ENCODE assay signal across 9 cellular contexts in genomic region chr2:119365436-119365835, GRCh38. TPM values are rescaled to one million over a fixed set of nuclear protein-coding genes. Genes with fewer than 3 reads are reported as not detected.
A peak's percentile ranks its signal among the peaks of the same experiment; 100 is the strongest.
DNase-seq lines count a peak whose midpoint lies in the region; ATAC-seq and TF ChIP-seq lines count a peak whose summit lies in the region.
"Had no signal": no experiment of that assay in that cellular context is flagged by ENCODE, and none has a peak within 500 bp of the region (broad histone marks: within the 10 kb centered on the region; RNA-seq: fewer than 3 reads in every experiment).

No MANE protein-coding gene starts in this region.

- peaks cover 18% of the 10 kb centered on the region for H3K36me3 Mint-ChIP-seq in T-helper 2 cell treated with Interferon-gamma antibody and Interleukin-4, amounts not matched to agents 5 μg/mL and 100 μg/mL, for 36 hours (ENCODE audit: low read depth)
- peaks cover 28% of the 10 kb centered on the region for H3K36me3 Mint-ChIP-seq in activated CD8-positive, alpha-beta T cell treated with anti-CD3 and anti-CD28 coated beads for 36 hours (ENCODE audit: low read depth)
- H3K36me3 Mint-ChIP-seq in stimulated activated naive B cell treated with anti-CD40 and anti-IgM and Interleukin-4, amounts not matched to agents 10 μg/mL and 1 μg/mL and 100 μg/mL, for 72 hours: peaks cover 36 to 57% of the 10 kb centered on the region in 2 donors

- peak overlapping the region; percentile 100 for H3K4me3 Mint-ChIP-seq in T-helper 2 cell treated with Interferon-gamma antibody and Interleukin-4, amounts not matched to agents 5 μg/mL and 100 μg/mL, for 36 hours
- H3K4me3 Mint-ChIP-seq in activated CD8-positive, alpha-beta T cell treated with anti-CD3 and anti-CD28 coated beads for 36 hours: peak overlapping the region; percentile 100
- peak overlapping the region; percentile 98 to 99 for H3K4me3 Mint-ChIP-seq in stimulated activated naive B cell treated with anti-CD40 and anti-IgM and Interleukin-4, amounts not matched to agents 10 μg/mL and 1 μg/mL and 100 μg/mL, for 72 hours

- no peak overlapping the region for H3K9ac ChIP-seq in iPS-15b (ENCODE audit: low read depth, low read length)

- no peaks in the 10 kb centered on the region for H3K27me3 ChIP-seq in iPS-15b (ENCODE audit: control insufficient read depth, insufficient read depth, low read length)

- no peaks in the 10 kb centered on the region for H3K9me3 Mint-ChIP-seq in T-helper 2 cell treated with Interferon-gamma antibody and Interleukin-4, amounts not matched to agents 5 μg/mL and 100 μg/mL, for 36 hours
- no peaks in the 10 kb centered on the region for H3K9me3 Mint-ChIP-seq in activated CD8-positive, alpha-beta T cell treated with anti-CD3 and anti-CD28 coated beads for 36 hours
- H3K9me3 Mint-ChIP-seq in stimulated activated naive B cell treated with anti-CD40 and anti-IgM and Interleukin-4, amounts not matched to agents 10 μg/mL and 1 μg/mL and 100 μg/mL, for 72 hours: no peaks in the 10 kb centered on the region

- no peaks in the 10 kb centered on the region for H3K9me3 ChIP-seq in iPS-15b (ENCODE audit: control insufficient read depth, insufficient read depth, low read length)

- no peak for TF ChIP-seq CTCF in activated CD8-positive, alpha-beta T cell treated with anti-CD3 and anti-CD28 coated beads for 36 hours (IDR thresholded peaks at IDR 0.05)

- H3K27me3 Mint-ChIP-seq in T-helper 2 cell treated with Interferon-gamma antibody and Interleukin-4, amounts not matched to agents 5 μg/mL and 100 μg/mL, for 36 hours (ENCODE audit: low read depth): no peaks in the 10 kb centered on the region
- H3K27me3 Mint-ChIP-seq in activated CD8-positive, alpha-beta T cell treated with anti-CD3 and anti-CD28 coated beads for 36 hours: no peaks in the 10 kb centered on the region
- H3K27me3 Mint-ChIP-seq in stimulated activated naive B cell treated with anti-CD40 and anti-IgM and Interleukin-4, amounts not matched to agents 10 μg/mL and 1 μg/mL and 100 μg/mL, for 72 hours: no peaks in the 10 kb centered on the region

- CTCF ChIA-PET in activated CD8-positive, alpha-beta T cell treated with anti-CD3 and anti-CD28 coated beads for 36 hours (lab: Charles Lee): no interaction called here

- peaks cover 36% of the 10 kb centered on the region for H3K4me1 Mint-ChIP-seq in T-helper 2 cell treated with Interferon-gamma antibody and Interleukin-4, amounts not matched to agents 5 μg/mL and 100 μg/mL, for 36 hours (ENCODE audit: low read depth)
- peaks cover 50% of the 10 kb centered on the region for H3K4me1 Mint-ChIP-seq in activated CD8-positive, alpha-beta T cell treated with anti-CD3 and anti-CD28 coated beads for 36 hours (ENCODE audit: low read depth)
- peaks cover 42 to 57% of the 10 kb centered on the region in 2 donors for H3K4me1 Mint-ChIP-seq in stimulated activated naive B cell treated with anti-CD40 and anti-IgM and Interleukin-4, amounts not matched to agents 10 μg/mL and 1 μg/mL and 100 μg/mL, for 72 hours

- POLR2A ChIA-PET in activated CD8-positive, alpha-beta T cell treated with anti-CD3 and anti-CD28 coated beads for 36 hours (lab: Charles Lee): interaction anchor here (1.0 kb wide), 1 partner anchor 313 kb away, joined by 3 read pairs; the partner anchor contains the start of gene TMEM177

- H3K27ac Mint-ChIP-seq in T-helper 2 cell treated with Interferon-gamma antibody and Interleukin-4, amounts not matched to agents 5 μg/mL and 100 μg/mL, for 36 hours: peak overlapping the region; percentile 97
- H3K27ac Mint-ChIP-seq in activated CD8-positive, alpha-beta T cell treated with anti-CD3 and anti-CD28 coated beads for 36 hours: peak overlapping the region; percentile 100
- H3K27ac Mint-ChIP-seq in stimulated activated naive B cell treated with anti-CD40 and anti-IgM and Interleukin-4, amounts not matched to agents 10 μg/mL and 1 μg/mL and 100 μg/mL, for 72 hours: peak overlapping the region; percentile 98

- no peak for DNase-seq in T-helper 2 cell treated with Interferon-gamma antibody and Interleukin-4, amounts not matched to agents 5 μg/mL and 100 μg/mL, for 36 hours (ENCODE audit: low spot score)
- DNase-seq in T-helper 2 cell (no peak), NCI-H187 treated with DMSO at 0.1 percent for 48 hours (lab: John Stamatoyannopoulos, UW) (no peak), NCI-H2029 (lab: John Stamatoyannopoulos, UW) (no peak)
- no peak for DNase-seq in activated CD8-positive, alpha-beta T cell treated with anti-CD3 and anti-CD28 coated beads for 36 hours
- no peak for DNase-seq in stimulated activated naive B cell treated with anti-CD40 and anti-IgM and Interleukin-4, amounts not matched to agents 10 μg/mL and 1 μg/mL and 100 μg/mL, for 72 hours
- DNase-seq: C1 segment of cervical spinal cord had no signal

- intact Hi-C loops in activated CD8-positive, alpha-beta T cell treated with anti-CD3 and anti-CD28 coated beads for 36 hours (cut with micrococcal nuclease): no loop called here

- peaks cover 13% of the 10 kb centered on the region for H3K36me3 ChIP-seq in iPS-15b (ENCODE audit: control insufficient read depth, insufficient read depth, low read length)

- peaks cover 3% of the 10 kb centered on the region for H3K4me1 ChIP-seq in iPS-15b (ENCODE audit: control insufficient read depth, insufficient read depth, low read length)

- peak overlapping the region; percentile 98 for H3K4me3 ChIP-seq in iPS-15b (ENCODE audit: low read depth, low read length)

- ATAC-seq in activated CD8-positive, alpha-beta T cell treated with anti-CD3 and anti-CD28 coated beads for 36 hours: no peak
- no peak for ATAC-seq in stimulated activated naive B cell treated with anti-CD40 and anti-IgM and Interleukin-4, amounts not matched to agents 10 μg/mL and 1 μg/mL and 100 μg/mL, for 72 hours (replicated peaks)
- no peak for ATAC-seq in HG03342 (IDR thresholded peaks at IDR 0.05; ENCODE audit: unreplicated experiment)

RNA-seq across cellular contexts. Expression of gene C2orf76, which starts 1.2 kb away (rescaled TPM):
- 10 to 100 TPM in 1 of 2 experiments, 1 to 10 TPM in 1; 9.6 to 11.5 TPM for total RNA-seq in activated CD8-positive, alpha-beta T cell treated with anti-CD3 and anti-CD28 coated beads for 36 hours

RNA-seq across cellular contexts. Expression of gene DBI, which starts 1.3 kb away (rescaled TPM):
- 100 to 1,000 TPM; 142 to 143 TPM for total RNA-seq in activated CD8-positive, alpha-beta T cell treated with anti-CD3 and anti-CD28 coated beads for 36 hours
